8 cellular contexts compared by ENCODE assay signal in genomic region chr11:64239662-64240466, GRCh38. TPM values are rescaled to one million over a fixed set of nuclear protein-coding genes. Genes with fewer than 3 reads are reported as not detected.
DNase-seq lines count a peak whose midpoint lies in the region; ATAC-seq and TF ChIP-seq lines count a peak whose summit lies in the region.

No MANE protein-coding gene starts in this region.

- H4K12ac ChIP-seq in trophoblast cell (ENCODE audit: low read depth, low read length): peak overlapping the region; percentile 97

- H3K4me2 ChIP-seq in trophoblast cell (ENCODE audit: low read length): peak overlapping the region; percentile 68

- DNase-seq in Peyer's patch: peak in 1 of 3 donors; percentile 72
- no peak for DNase-seq in epithelial cell of prostate (ENCODE audit: low read depth, low spot score)
- peak; percentile 63 to 74 for DNase-seq in trophoblast cell
- no peak for DNase-seq in HT-29 (ENCODE audit: low spot score)

- peak overlapping the region; percentile 97 for H3K27ac ChIP-seq in 22Rv1
- peak overlapping the region; percentile 98 to 100 (median 98) for H3K27ac ChIP-seq in Peyer's patch
- peak overlapping the region; percentile 99 for H3K27ac ChIP-seq in epithelial cell of prostate
- H3K27ac ChIP-seq in trophoblast cell (ENCODE audit: low read depth, low read length): peak overlapping the region; percentile 95

- no peak overlapping the region for H3K18ac ChIP-seq in trophoblast cell (ENCODE audit: low read length)

- H3K4me3 ChIP-seq in Peyer's patch: peak overlapping the region; percentile 76 to 95 (median 94)
- H3K4me3 ChIP-seq in trophoblast cell (ENCODE audit: low read depth, low read length): no peak overlapping the region

- H2AFZ ChIP-seq in trophoblast cell (ENCODE audit: insufficient read depth, low read length, poor library complexity): peak overlapping the region; percentile 67

- H3K79me2 ChIP-seq in trophoblast cell (ENCODE audit: control insufficient read depth, insufficient read depth, low read length, poor library complexity): peaks cover 20% of the 10 kb centered on the region

- peaks cover 0 to 26% (median 0%) of the 10 kb centered on the region in 3 donors for H3K36me3 ChIP-seq in Peyer's patch
- peaks cover 40 to 42% of the 10 kb centered on the region in 2 experiments for H3K36me3 ChIP-seq in trophoblast cell (ENCODE audit: control insufficient read depth in 1 of 2, insufficient read depth in 2 of 2, low read length in 2 of 2)

- H2BK5ac ChIP-seq in trophoblast cell (ENCODE audit: low read depth, low read length, poor library complexity): peak overlapping the region; percentile 98

- ATAC-seq in GM19025 (IDR thresholded peaks at IDR 0.05; ENCODE audit: low read depth, unreplicated experiment) (peak; percentile 3), HG03521 (IDR thresholded peaks at IDR 0.05; ENCODE audit: unreplicated experiment) (no peak), HG02588 (IDR thresholded peaks at IDR 0.05; ENCODE audit: unreplicated experiment) (no peak)

- no peaks in the 10 kb centered on the region for H3K27me3 ChIP-seq in Peyer's patch
- no peaks in the 10 kb centered on the region for H3K27me3 ChIP-seq in trophoblast cell (ENCODE audit: insufficient read depth, low read length)

- H3K9ac ChIP-seq in trophoblast cell (ENCODE audit: low read length): no peak overlapping the region

- no peak for TF ChIP-seq CTCF in 22Rv1 (IDR thresholded peaks at IDR 0.05)
- TF ChIP-seq CTCF in Peyer's patch (IDR thresholded peaks at IDR 0.05): no peak

- WGBS in trophoblast cell (ENCODE audit: extremely low coverage, insufficient coverage, insufficient read length): no CpG with 5 or more reads among the region's 12 CpGs

- peak overlapping the region; percentile 89 for H2AK5ac ChIP-seq in trophoblast cell (ENCODE audit: low read length)

- peak overlapping the region; percentile 13 for H3K14ac ChIP-seq in trophoblast cell (ENCODE audit: low read length)

- H3K4me1 ChIP-seq in Peyer's patch (peaks cover 0 to 61% (median 30%) of the 10 kb centered on the region in 4 donors), trophoblast cell (ENCODE audit: control insufficient read depth in 1 of 2, insufficient read depth in 2 of 2, low read length in 2 of 2) (peaks cover 21 to 33% of the 10 kb centered on the region in 2 experiments)

- H4K91ac ChIP-seq in trophoblast cell (ENCODE audit: low read depth, low read length): peak overlapping the region; percentile 99

- peaks cover 21% of the 10 kb centered on the region for H3K79me1 ChIP-seq in trophoblast cell (ENCODE audit: low read length)

- H4K8ac ChIP-seq in trophoblast cell (ENCODE audit: low read depth, low read length): peak overlapping the region; percentile 99

- H2BK120ac ChIP-seq in trophoblast cell (ENCODE audit: insufficient read depth, low read length, poor library complexity): peak overlapping the region; percentile 94

- H3K9me3 ChIP-seq in Peyer's patch (no peaks in the 10 kb centered on the region), trophoblast cell (ENCODE audit: insufficient read depth, low read depth, low read length) (no peaks in the 10 kb centered on the region)

- no peak overlapping the region for H3K23ac ChIP-seq in trophoblast cell (ENCODE audit: low read length)

- peak overlapping the region; percentile 39 for H2BK12ac ChIP-seq in trophoblast cell (ENCODE audit: low read length)

- no peak for TF ChIP-seq POLR2A in Peyer's patch (IDR thresholded peaks at IDR 0.05)

- peak overlapping the region; percentile 90 for H3K4ac ChIP-seq in trophoblast cell (ENCODE audit: low read depth, low read length)

RNA-seq across cellular contexts. Expression of gene FKBP2, which starts 1.0 kb away (rescaled TPM):
- 100 to 1,000 TPM in 1 of 4 donors, 10 to 100 TPM in 3; 46.2 to 101 (median 94.0) TPM for total RNA-seq in Peyer's patch
- 78.2 and 80.2 TPM in 2 replicates for polyA plus RNA-seq in trophoblast cell (2013)
- 241 and 259 TPM in 2 replicates for total RNA-seq in HT-29 (2014; rRNA removed; shearing (Covaris generic))

RNA-seq across cellular contexts. Expression of gene VEGFB, which starts 5.5 kb away (rescaled TPM):
- 10 to 100 TPM; 21.7 to 66.8 (median 42.5) TPM for total RNA-seq in Peyer's patch
- polyA plus RNA-seq in trophoblast cell (2013): 76.2 and 77.7 TPM in 2 replicates
- total RNA-seq in HT-29 (2014; rRNA removed; shearing (Covaris generic)): 49.2 and 53.7 TPM in 2 replicates

RNA-seq across cellular contexts. Expression of gene PPP1R14B, which starts 6.9 kb away (rescaled TPM):
- total RNA-seq in Peyer's patch: 100 to 1,000 TPM in 1 of 4 donors, 10 to 100 TPM in 3; 78.7 to 101 (median 99.0) TPM
- polyA plus RNA-seq in trophoblast cell (2013): 390 and 396 TPM in 2 replicates
- total RNA-seq in HT-29 (2014; rRNA removed; shearing (Covaris generic)): 643 and 699 TPM in 2 replicates

RNA-seq across cellular contexts. Expression of gene DNAJC4, which starts 9.5 kb away (rescaled TPM):
- 10 to 100 TPM; 42.9 to 95.0 (median 80.3) TPM for total RNA-seq in Peyer's patch
- 32.7 and 35.1 TPM in 2 replicates for polyA plus RNA-seq in trophoblast cell (2013)
- total RNA-seq in HT-29 (2014; rRNA removed; shearing (Covaris generic)): 19.5 and 23.5 TPM in 2 replicates

RNA-seq across cellular contexts. Expression of gene PLCB3, which starts 11.5 kb away (rescaled TPM):
- 100 to 1,000 TPM; 196 to 453 (median 359) TPM for total RNA-seq in Peyer's patch
- polyA plus RNA-seq in trophoblast cell (2013): 26.2 and 26.8 TPM in 2 replicates
- 130 and 137 TPM in 2 replicates for total RNA-seq in HT-29 (2014; rRNA removed; shearing (Covaris generic))

Comparison
In these comparisons a context has a peak if more than half of its experiments do, and no peak if none do; other contexts are left out.
1. DNase-seq: peak in trophoblast cell (2 of 2); none in epithelial cell of prostate (single experiment) and HT-29 (single experiment).
2. Peak in every context shown above with its lines, with median percentiles within 50 percentile points of each other: H3K27ac ChIP-seq.